ENCODE assay signal across 26 cellular contexts in genomic region chr15:72579814-72580213, GRCh38.
"Had no signal": no experiment of that assay in that cellular context is flagged by ENCODE, and none has a peak within 500 bp of the region (broad histone marks: within the 10 kb centered on the region; RNA-seq: fewer than 3 reads in every experiment).

No MANE protein-coding gene starts in this region.

- H3K9ac ChIP-seq: neural progenitor cell, parathyroid adenoma had no signal

- H3K9me3 ChIP-seq: right lobe of liver, sigmoid colon, suprapubic skin, testis, tibial artery, transverse colon, uterus had no signal

- H3K4me3 ChIP-seq: neural progenitor cell, ovary, psoas muscle, right lobe of liver, sigmoid colon, suprapubic skin, testis, tibial artery, transverse colon, upper lobe of right lung, uterus had no signal

- DNase-seq: natural killer cell; occipital lobe; ovary; posterior cingulate gyrus; psoas muscle; right cardiac atrium; right lobe of liver; sigmoid colon; small intestine; stimulated activated CD4-positive, alpha-beta T cell treated with anti-CD3 and anti-CD28 coated beads, Interleukin-15, amount 100 ng/mL, for 24 hours; stimulated activated CD4-positive, alpha-beta T cell treated with anti-CD3 and anti-CD28 coated beads, Interleukin-2, amount 100 ng/mL, for 24 hours; stimulated activated CD4-positive, alpha-beta T cell treated with anti-CD3 and anti-CD28 coated beads, Interleukin-2, amount 100 ng/mL, for 48 hours; stimulated activated CD4-positive, alpha-beta T cell treated with anti-CD3 and anti-CD28 coated beads, Interleukin-4, amount 100 ng/mL, for 24 hours; stimulated activated naive B cell treated with anti-CD40 and anti-IgM and Interleukin-4, amounts not matched to agents 10 μg/mL and 1 μg/mL and 100 μg/mL, for 72 hours; stimulated activated naive CD8-positive, alpha-beta T cell treated with anti-CD3 and anti-CD28 coated beads, Interleukin-15, amount 100 ng/mL, for 72 hours; stimulated activated naive CD8-positive, alpha-beta T cell treated with anti-CD3 and anti-CD28 coated beads, Interleukin-15, Interleukin-2, amounts not matched to agents 100 U/mL and 50 U/mL, for 24 hours; substantia nigra; testis; tibial artery; transverse colon; upper lobe of right lung; uterus had no signal

- H3K36me3 ChIP-seq: ovary, uterus had no signal

- FAIRE-seq: small intestine had no signal

- H3K4me2 ChIP-seq: neural progenitor cell had no signal

- H3K27ac ChIP-seq: neural progenitor cell, ovary, parathyroid adenoma, psoas muscle, right lobe of liver, sigmoid colon, suprapubic skin, testis, tibial artery, transverse colon, upper lobe of right lung, uterus had no signal

- H2AFZ ChIP-seq: neural progenitor cell, parathyroid adenoma had no signal

- H3K4me1 ChIP-seq: neural progenitor cell, parathyroid adenoma, psoas muscle, right lobe of liver, sigmoid colon, suprapubic skin, testis, tibial artery, transverse colon, upper lobe of right lung, uterus had no signal

- ATAC-seq: natural killer cell; psoas muscle; right cardiac atrium; right lobe of liver; stimulated activated effector memory CD8-positive, alpha-beta T cell treated with anti-CD3 and anti-CD28 coated beads, Interleukin-12 subunit alpha, Interleukin-12 subunit beta, amount 100 ng/mL, for 72 hours; stimulated activated naive B cell treated with anti-CD40 and anti-IgM and Interleukin-4, amounts not matched to agents 10 μg/mL and 1 μg/mL and 100 μg/mL, for 72 hours; stimulated activated naive CD8-positive, alpha-beta T cell treated with anti-CD3 and anti-CD28 coated beads, Interleukin-15, amount 100 ng/mL, for 72 hours; stimulated activated naive CD8-positive, alpha-beta T cell treated with anti-CD3 and anti-CD28 coated beads, Interleukin-15, Interleukin-2, amounts not matched to agents 100 U/mL and 50 U/mL, for 24 hours; upper lobe of right lung had no signal

- H3K79me2 ChIP-seq: parathyroid adenoma had no signal

- H3K27me3 ChIP-seq: neural progenitor cell, ovary, right lobe of liver, sigmoid colon, suprapubic skin, testis, tibial artery, transverse colon, upper lobe of right lung, uterus had no signal
